9 cellular contexts compared by ENCODE assay signal in the genomic region with DNA sequence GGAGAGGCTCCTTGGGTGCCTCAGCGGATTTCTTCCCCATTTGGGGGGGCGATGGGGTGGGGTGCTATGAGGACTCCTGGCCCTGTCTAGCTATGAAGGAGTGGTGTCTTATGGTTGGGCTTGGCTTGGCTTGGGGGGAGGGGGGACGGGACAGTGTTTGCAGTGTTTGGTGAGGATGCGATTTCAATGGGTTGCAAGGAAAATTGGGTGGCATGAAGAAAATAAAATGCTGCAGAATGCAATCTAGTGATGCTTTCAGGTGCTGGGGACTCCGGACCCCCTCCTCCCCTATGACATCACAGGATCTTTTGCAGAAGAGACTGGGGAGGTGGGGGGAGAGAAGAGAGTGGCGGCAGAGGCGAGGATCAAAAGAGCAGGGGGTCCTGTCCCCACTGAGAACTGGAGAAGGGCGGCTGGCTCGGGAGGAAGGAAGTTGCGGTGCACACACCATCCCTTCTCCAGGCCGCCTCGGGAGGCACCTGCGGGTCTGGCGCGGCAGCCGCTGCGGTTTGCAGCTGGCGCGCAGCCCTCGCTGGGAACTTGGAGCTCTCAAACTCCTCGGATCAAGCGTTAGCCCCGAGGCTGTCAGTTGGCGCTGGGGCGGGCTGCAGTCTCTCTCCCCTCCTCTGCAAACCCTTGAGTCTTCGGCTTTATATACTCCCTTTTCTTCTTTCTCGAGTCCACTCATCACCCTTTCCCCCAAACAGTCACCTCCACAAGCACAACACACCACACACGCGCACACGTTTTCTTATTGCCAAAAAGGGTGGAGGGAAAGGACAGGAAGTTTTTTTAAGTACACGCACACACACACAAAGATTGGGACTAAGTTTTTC.
A peak's percentile ranks its signal among the peaks of the same experiment; 100 is the strongest.
DNase-seq lines count a peak whose midpoint lies in the region; ATAC-seq and TF ChIP-seq lines count a peak whose summit lies in the region.
"Had no signal": no experiment of that assay in that cellular context is flagged by ENCODE, and none has a peak within 500 bp of the region (broad histone marks: within the 10 kb centered on the region; RNA-seq: fewer than 3 reads in every experiment).

No MANE protein-coding gene starts in this region.

- no peak overlapping the region for H2AFZ ChIP-seq in PC-3 (ENCODE audit: low read length)

- H3K9me3 ChIP-seq in HEK293 (ENCODE audit: control insufficient read depth, insufficient read depth, low read depth, low read length) (no peaks in the 10 kb centered on the region), iPS DF 6.9 (ENCODE audit: control insufficient read depth, insufficient read depth, low read length) (no peaks in the 10 kb centered on the region), PC-3 (ENCODE audit: low read length) (no peaks in the 10 kb centered on the region)

- no peaks in the 10 kb centered on the region for H4K20me1 ChIP-seq in PC-3 (ENCODE audit: low read length)

- H3K36me3 ChIP-seq in HEK293 (ENCODE audit: control insufficient read depth in 2 of 2, insufficient read depth in 1 of 2, low read length in 2 of 2) (no peaks in the 10 kb centered on the region), iPS DF 6.9 (ENCODE audit: control insufficient read depth, insufficient read depth, low read length) (no peaks in the 10 kb centered on the region), PC-3 (ENCODE audit: low read depth, low read length) (no peaks in the 10 kb centered on the region)

- CTCF ChIA-PET in HEK293 (lab: Yijun Ruan, JAX) = interaction anchor here (1.0 to 1.7 kb wide), 4 partner anchors 19 to 120 kb away, joined by 4 to 5 read pairs (median 4); no protein-coding TSS in a partner anchor
- CTCF ChIA-PET in activated naive CD4-positive, alpha-beta T cell treated with anti-CD3 and anti-CD28 coated beads for 36 hours (lab: Charles Lee) = no interaction called here
- CTCF ChIA-PET in PC-3 (lab: Charles Lee) = no interaction called here

- WGBS in iPS DF 6.9 (ENCODE audit: insufficient coverage, insufficient read length) = no CpG with 5 or more reads among the region's 31 CpGs

- in situ Hi-C loops in astrocyte of the cerebellum (cut with HindIII; ENCODE audit: low sequenced_read_pairs) (no loop called here), GM13976 (cut with MboI; ENCODE audit: low sequenced_read_pairs, unreplicated experiment) (no loop called here)

- H3K9me2 ChIP-seq in PC-3 (replicated peaks; ENCODE audit: low read length) = no peaks in the 10 kb centered on the region

- DNase-seq in astrocyte of the cerebellum (ENCODE audit: low read depth) = no peak
- DNase-seq in iPS DF 6.9 (ENCODE audit: low read depth, low spot score) = no peak
- no peak for DNase-seq in GM13976 (ENCODE audit: low spot score)
- DNase-seq in activated naive CD4-positive, alpha-beta T cell treated with anti-CD3 and anti-CD28 coated beads for 36 hours = no peak
- no peak for DNase-seq in PC-3
- DNase-seq in A172 (ENCODE audit: low spot score) = no peak

- peaks cover 11% of the 10 kb centered on the region for H3K4me1 Mint-ChIP-seq in activated naive CD4-positive, alpha-beta T cell treated with anti-CD3 and anti-CD28 coated beads for 36 hours (ENCODE audit: low read depth)

- H3K4me1 ChIP-seq in HEK293 (ENCODE audit: control insufficient read depth, insufficient read depth, low read length) (peaks cover 3% of the 10 kb centered on the region; the same call in 1 of the 2 replicates), iPS DF 6.9 (ENCODE audit: control insufficient read depth, insufficient read depth, low read length) (peaks cover 2% of the 10 kb centered on the region; the same call in 1 of the 2 replicates), PC-3 (ENCODE audit: insufficient read depth, low read length) (no peaks in the 10 kb centered on the region)

- POLR2A ChIA-PET in HEK293 (lab: Yijun Ruan, JAX) = interaction anchor here (0.7 kb wide), 1 partner anchor 63 kb away, joined by 3 read pairs; no protein-coding TSS in a partner anchor
- POLR2A ChIA-PET in PC-3 (lab: Charles Lee; ENCODE audit: unreplicated experiment) = no interaction called here

- H3K9me3 Mint-ChIP-seq in activated naive CD4-positive, alpha-beta T cell treated with anti-CD3 and anti-CD28 coated beads for 36 hours = no peaks in the 10 kb centered on the region
- H3K9me3 Mint-ChIP-seq: natural killer cell treated with Interleukin-12 subunit alpha and Interleukin-12 subunit beta and Interleukin-15 and Interleukin-18, amount 100 ng/mL, for 72 hours had no signal

- TF ChIP-seq CTCF in HEK293 (tag by site-specific recombination; IDR thresholded peaks at IDR 0.05) = no peak
- TF ChIP-seq CTCF in astrocyte of the cerebellum (IDR thresholded peaks at IDR 0.05; ENCODE audit: low read depth, low read length, missing control alignments) = no peak
- no peak for TF ChIP-seq CTCF in GM13976 (IDR thresholded peaks at IDR 0.05; ENCODE audit: borderline replicate concordance, control extremely low read depth, extremely low read depth, insufficient read depth, missing control alignments)
- TF ChIP-seq CTCF in PC-3 (conservative IDR thresholded peaks at IDR 0.05; ENCODE audit: low read depth, low read length) = no peak

- H3K27ac ChIP-seq in HEK293 (ENCODE audit: extremely low read depth, low read depth, low read length) (no peak overlapping the region), iPS DF 6.9 (ENCODE audit: low read length) (no peak overlapping the region), skin epidermis (peak overlapping the region in 4 of 21 experiments; percentile 1 to 40 (median 20)), PC-3 (ENCODE audit: low read length) (no peak overlapping the region)

- H3K36me3 Mint-ChIP-seq in activated naive CD4-positive, alpha-beta T cell treated with anti-CD3 and anti-CD28 coated beads for 36 hours (ENCODE audit: low read depth) = no peaks in the 10 kb centered on the region
- H3K36me3 Mint-ChIP-seq: natural killer cell treated with Interleukin-12 subunit alpha and Interleukin-12 subunit beta and Interleukin-15 and Interleukin-18, amount 100 ng/mL, for 72 hours had no signal

- no TSS peak for BruUV-seq in PC-3 (replicated peaks; lab: Mats Ljungman, UMichigan)

- H3K27me3 Mint-ChIP-seq in activated naive CD4-positive, alpha-beta T cell treated with anti-CD3 and anti-CD28 coated beads for 36 hours (ENCODE audit: low read depth) = peaks cover 52% of the 10 kb centered on the region

- H3K27ac Mint-ChIP-seq in activated naive CD4-positive, alpha-beta T cell treated with anti-CD3 and anti-CD28 coated beads for 36 hours = no peak overlapping the region
- H3K27ac Mint-ChIP-seq: natural killer cell treated with Interleukin-12 subunit alpha and Interleukin-12 subunit beta and Interleukin-15 and Interleukin-18, amount 100 ng/mL, for 72 hours had no signal

- H3K4me3 ChIP-seq in HEK293 (ENCODE audit: low read depth, low read length) (peak overlapping the region; percentile 64), astrocyte of the cerebellum (ENCODE audit: low read depth, low read length) (peak overlapping the region; percentile 51), iPS DF 6.9 (ENCODE audit: low read length) (peak overlapping the region; percentile 4; the same call in 1 of the 2 replicates), skin epidermis (peak overlapping the region in 6 of 7 experiments; percentile 4 to 30 (median 24)), PC-3 (ENCODE audit: low read length) (no peak overlapping the region)

- no peak overlapping the region for H3K4me3 Mint-ChIP-seq in activated naive CD4-positive, alpha-beta T cell treated with anti-CD3 and anti-CD28 coated beads for 36 hours
- H3K4me3 Mint-ChIP-seq: natural killer cell treated with Interleukin-12 subunit alpha and Interleukin-12 subunit beta and Interleukin-15 and Interleukin-18, amount 100 ng/mL, for 72 hours had no signal

- intact Hi-C loops in activated naive CD4-positive, alpha-beta T cell treated with anti-CD3 and anti-CD28 coated beads for 36 hours (cut with micrococcal nuclease) = no loop called here
- intact Hi-C loops in PC-3 (cut with micrococcal nuclease) = no loop called here

- H3K4me2 ChIP-seq in PC-3 (ENCODE audit: low read length) = no peak overlapping the region

- no peaks in the 10 kb centered on the region for H3K79me2 ChIP-seq in PC-3 (ENCODE audit: low read length)

- ATAC-seq in PC-3 = no peak
- ATAC-seq: natural killer cell treated with Interleukin-12 subunit alpha and Interleukin-12 subunit beta and Interleukin-15 and Interleukin-18, amount 100 ng/mL, for 72 hours had no signal

- no peak overlapping the region for H3K9ac ChIP-seq in PC-3 (ENCODE audit: low read length)

- H3K27me3 ChIP-seq in iPS DF 6.9 (ENCODE audit: control insufficient read depth, insufficient read depth, low read length) (peaks cover 67% of the 10 kb centered on the region), PC-3 (ENCODE audit: low read length) (peaks cover 38% of the 10 kb centered on the region)

- H3F3A ChIP-seq in PC-3 (ENCODE audit: low read length, unreplicated experiment) = no peaks in the 10 kb centered on the region

TF ChIP-seq in HEK293, 187 proteins besides CTCF, POLR2A, EP300 and RAD21 (continues in another document):
- TF ChIP-seq ZNF214 (tag by site-specific recombination; IDR thresholded peaks at IDR 0.05; ENCODE audit: borderline replicate concordance) (no peak), YY2 (tag by site-specific recombination; IDR thresholded peaks at IDR 0.05) (no peak), ZNF701 (tag by site-specific recombination; IDR thresholded peaks at IDR 0.05) (no peak), SALL2 (tag by site-specific recombination; IDR thresholded peaks at IDR 0.05; ENCODE audit: borderline replicate concordance) (no peak), ZBTB20 (tag by site-specific recombination; IDR thresholded peaks at IDR 0.05) (peak; percentile 50; the same call in 1 of the 2 replicates), ZNF10 (tag by site-specific recombination; IDR thresholded peaks at IDR 0.05) (no peak), FEZF1 (tag by site-specific recombination; IDR thresholded peaks at IDR 0.05) (no peak), ZNF394 (tag by site-specific recombination; IDR thresholded peaks at IDR 0.05; ENCODE audit: borderline replicate concordance) (no peak), ZNF596 (tag by site-specific recombination; IDR thresholded peaks at IDR 0.05) (no peak)
